ENCODE assay signal across 8 cellular contexts in genomic region chr20:46255440-46256104, GRCh38. TPM values are rescaled to one million over a fixed set of nuclear protein-coding genes. Genes with fewer than 3 reads are reported as not detected.
DNase-seq lines count a peak whose midpoint lies in the region; ATAC-seq and TF ChIP-seq lines count a peak whose summit lies in the region.

No MANE protein-coding gene starts in this region.

- intact Hi-C loops in right cardiac atrium (cut with DNase I) = loop anchor here in 1 of 4 donors (10.0 kb wide), 1 partner anchor 59 kb away; no protein-coding TSS in a partner anchor

- no peak overlapping the region for H3K9ac ChIP-seq in MM.1S (ENCODE audit: low read length)
- H3K9ac ChIP-seq in endodermal cell (ENCODE audit: extremely low read depth, low read length, poor library complexity, severe bottlenecking) = no peak overlapping the region

- H3K27me3 Mint-ChIP-seq in endodermal cell (ENCODE audit: insufficient read depth) = peaks cover 44% of the 10 kb centered on the region

- no peaks in the 10 kb centered on the region for H3F3A ChIP-seq in MM.1S (ENCODE audit: insufficient read depth, low read length)

- no peak overlapping the region for H3K27ac Mint-ChIP-seq in endodermal cell

- no peaks in the 10 kb centered on the region for H3K36me3 ChIP-seq in MM.1S (replicated peaks; ENCODE audit: insufficient read depth, low read length)
- no peaks in the 10 kb centered on the region for H3K36me3 ChIP-seq in endodermal cell (ENCODE audit: control insufficient read depth, insufficient read depth, low read length)

- H3K79me2 ChIP-seq in MM.1S (ENCODE audit: low read length) = no peaks in the 10 kb centered on the region

- ATAC-seq in right cardiac atrium = peak; percentile 79 to 84

- H3K9me2 ChIP-seq in MM.1S (replicated peaks; ENCODE audit: insufficient read depth, low read length) = no peaks in the 10 kb centered on the region

- no peak overlapping the region for H2AFZ ChIP-seq in MM.1S (ENCODE audit: low read length)

- DNase-seq in ACHN = peak; percentile 68
- peak; percentile 39 for DNase-seq in MM.1S
- DNase-seq in SHP77 (lab: John Stamatoyannopoulos, UW) = peak; percentile 86 to 89
- DNase-seq in right cardiac atrium = peak; percentile 73 to 90 (median 89)
- peak; percentile 95 for DNase-seq in ureter (ENCODE audit: low spot score)
- no peak for DNase-seq in COLO829 (ENCODE audit: low spot score)
- DNase-seq in endodermal cell = no peak
- DNase-seq in NOMO-1 treated with dmso at 0.1 percent for 144 hours (lab: John Stamatoyannopoulos, UW; ENCODE audit: unreplicated experiment) = no peak

- H3K36me3 Mint-ChIP-seq in endodermal cell (ENCODE audit: low read depth) = no peaks in the 10 kb centered on the region

- in situ Hi-C loops in ACHN (cut with HindIII; ENCODE audit: low pct_ligation_motif_present, low pct_unique_long_range_greater_than_20kb, low sequenced_read_pairs) = no loop called here

- H3K4me1 Mint-ChIP-seq in endodermal cell = peaks cover 1% of the 10 kb centered on the region

- H3K9me3 ChIP-seq in MM.1S (replicated peaks; ENCODE audit: insufficient read depth, low read length) (no peaks in the 10 kb centered on the region), right cardiac atrium (ENCODE audit: control insufficient read depth, low read length) (no peaks in the 10 kb centered on the region), endodermal cell (ENCODE audit: control insufficient read depth, low read length) (no peaks in the 10 kb centered on the region)

- H3K4me2 ChIP-seq in MM.1S (ENCODE audit: low read depth, low read length) = no peak overlapping the region

- no peak overlapping the region for H3K27ac ChIP-seq in MM.1S (ENCODE audit: low read length)
- H3K27ac ChIP-seq in right cardiac atrium (ENCODE audit: low read length) = no peak overlapping the region
- no peak overlapping the region for H3K27ac ChIP-seq in endodermal cell (ENCODE audit: low read depth, low read length)

- WGBS in right cardiac atrium = 48% methylated on average over 8 of the region's 8 CpGs
- 90 to 92% methylated on average over 6 to 8 of the region's 8 CpGs for WGBS in endodermal cell (ENCODE audit: insufficient coverage in 1 of 2, insufficient read length in 1 of 2), 2 experiments

- no peak for TF ChIP-seq CTCF in MM.1S (IDR thresholded peaks at IDR 0.05; ENCODE audit: low read length)
- no peak for TF ChIP-seq CTCF in endodermal cell (conservative IDR thresholded peaks at IDR 0.05)

- H3K9me3 Mint-ChIP-seq in endodermal cell = no peaks in the 10 kb centered on the region

- no peak overlapping the region for H3K4me3 Mint-ChIP-seq in endodermal cell

- H3K4me3 ChIP-seq in MM.1S (ENCODE audit: low read length) = no peak overlapping the region
- H3K4me3 ChIP-seq in right cardiac atrium (ENCODE audit: low read length) = no peak overlapping the region
- H3K4me3 ChIP-seq in endodermal cell (ENCODE audit: low read length) = no peak overlapping the region

- H4K20me1 ChIP-seq in MM.1S (ENCODE audit: insufficient read depth, low read length) = no peaks in the 10 kb centered on the region

- peaks cover 82% of the 10 kb centered on the region for H3K27me3 ChIP-seq in MM.1S (replicated peaks; ENCODE audit: insufficient read depth, low read length)
- H3K27me3 ChIP-seq in right cardiac atrium (ENCODE audit: control insufficient read depth, insufficient read depth) = no peaks in the 10 kb centered on the region
- H3K27me3 ChIP-seq in endodermal cell (ENCODE audit: control insufficient read depth, insufficient read depth, low read length, poor library complexity, severe bottlenecking) = peaks cover 48% of the 10 kb centered on the region

- H3K4me1 ChIP-seq in MM.1S (ENCODE audit: low read length) = no peaks in the 10 kb centered on the region
- no peaks in the 10 kb centered on the region for H3K4me1 ChIP-seq in right cardiac atrium (ENCODE audit: control insufficient read depth, insufficient read depth, low read length)
- H3K4me1 ChIP-seq in endodermal cell (ENCODE audit: control insufficient read depth, insufficient read depth, low read length) = no peaks in the 10 kb centered on the region

RNA-seq across cellular contexts. Expression of gene CDH22, which starts 52.7 kb away (rescaled TPM):
- total RNA-seq in right cardiac atrium = 1 to 10 TPM; 1.6 to 7.0 (median 4.1) TPM
- polyA plus RNA-seq in right cardiac atrium = 4.0 TPM
- total RNA-seq in ureter = 0.23 TPM
- total RNA-seq in endodermal cell = under 1 TPM; 0.22 to 0.77 TPM
- polyA plus RNA-seq in endodermal cell (2013, experiment 1 of 2) = 0.68 TPM
- polyA plus RNA-seq in endodermal cell (2013, experiment 2 of 2) = 0.83 TPM

Comparison
In these comparisons a context has a peak if more than half of its experiments do, and no peak if none do; other contexts are left out.
1. DNase-seq: peak in ACHN (single experiment), MM.1S (single experiment), SHP77 (2 of 2), right cardiac atrium (3 of 3) and ureter (single experiment); none in COLO829 (single experiment), endodermal cell (single experiment) and NOMO-1 treated with dmso at 0.1 percent for 144 hours (single experiment).